11 cellular contexts compared by ENCODE assay signal in the genomic region with DNA sequence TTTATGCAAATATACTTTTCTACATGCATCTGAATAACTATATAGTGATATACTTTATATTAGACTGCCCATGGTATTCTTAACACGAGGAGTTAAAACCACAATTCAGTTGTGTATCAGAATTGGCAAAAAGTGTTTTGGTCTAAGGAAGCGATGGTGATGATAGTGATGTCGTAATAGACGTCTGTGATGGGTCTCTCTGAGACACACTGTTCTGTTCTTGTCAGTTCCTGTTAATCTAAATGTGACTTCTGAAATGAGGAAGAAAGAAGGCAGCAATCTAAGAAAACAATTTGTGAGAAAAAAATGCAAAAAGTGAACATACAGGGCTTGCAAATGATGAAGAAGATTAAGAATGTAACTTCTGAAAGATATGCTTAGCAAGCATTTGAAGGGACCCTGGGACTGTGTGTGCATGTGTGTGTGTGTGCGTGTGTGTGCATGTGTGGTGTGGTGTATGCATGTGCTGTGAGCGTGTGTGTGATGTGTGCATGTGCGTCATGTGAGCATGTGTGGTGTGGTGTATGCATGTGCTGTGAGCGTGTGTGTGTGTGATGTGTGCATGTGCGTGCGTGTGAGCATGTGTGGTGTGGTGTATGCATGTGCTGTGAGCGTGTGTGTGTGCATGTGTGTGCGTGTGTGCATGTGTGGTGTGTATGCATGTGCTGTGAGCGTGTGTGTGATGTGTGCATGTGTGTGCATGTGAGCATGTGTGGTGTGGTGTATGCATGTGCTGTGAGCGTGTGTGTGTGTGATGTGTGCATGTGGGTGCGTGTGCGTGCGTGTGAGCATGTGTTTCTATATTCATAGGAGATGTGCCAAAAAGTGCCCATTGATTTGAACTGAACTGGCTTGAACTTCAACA.
DNase-seq lines count a peak whose midpoint lies in the region; ATAC-seq and TF ChIP-seq lines count a peak whose summit lies in the region.
"Had no signal": no experiment of that assay in that cellular context is flagged by ENCODE, and none has a peak within 500 bp of the region (broad histone marks: within the 10 kb centered on the region; RNA-seq: fewer than 3 reads in every experiment).

No MANE protein-coding gene starts in this region.

- no peaks in the 10 kb centered on the region for H3K9me3 Mint-ChIP-seq in activated CD8-positive, alpha-beta T cell treated with anti-CD3 and anti-CD28 coated beads for 36 hours
- H3K9me3 Mint-ChIP-seq: T-cell had no signal

- POLR2A ChIA-PET in activated CD8-positive, alpha-beta T cell treated with anti-CD3 and anti-CD28 coated beads for 36 hours (lab: Charles Lee): no interaction called here

- no peaks in the 10 kb centered on the region for H3K9me3 ChIP-seq in neural cell (ENCODE audit: low read length)
- H3K9me3 ChIP-seq: tibial artery had no signal

- H3K27ac Mint-ChIP-seq in activated CD8-positive, alpha-beta T cell treated with anti-CD3 and anti-CD28 coated beads for 36 hours: no peak overlapping the region
- H3K27ac Mint-ChIP-seq: T-cell had no signal

- H3K36me3 Mint-ChIP-seq in activated CD8-positive, alpha-beta T cell treated with anti-CD3 and anti-CD28 coated beads for 36 hours (ENCODE audit: low read depth): no peaks in the 10 kb centered on the region
- H3K36me3 Mint-ChIP-seq: T-cell had no signal

- intact Hi-C loops in activated CD8-positive, alpha-beta T cell treated with anti-CD3 and anti-CD28 coated beads for 36 hours (cut with micrococcal nuclease): no loop called here

- H3K9ac ChIP-seq in neural cell (ENCODE audit: low read length): peak overlapping the region; percentile 9

- ATAC-seq in GM18498 (IDR thresholded peaks at IDR 0.05; ENCODE audit: unreplicated experiment): no peak
- no peak for ATAC-seq in activated CD8-positive, alpha-beta T cell treated with anti-CD3 and anti-CD28 coated beads for 36 hours

- DNase-seq in AG10803 (ENCODE audit: low read depth) (peak; percentile 25), OCI-M1 (lab: John Stamatoyannopoulos, UW) (peak; percentile 94), foreskin fibroblast (peak; percentile 54 to 61), NCI-H2107 (lab: John Stamatoyannopoulos, UW) (no peak)
- no peak for DNase-seq in stimulated activated CD4-positive, alpha-beta T cell treated with anti-CD3 and anti-CD28 coated beads, Interleukin-4, amount 100 ng/mL, for 24 hours
- no peak for DNase-seq in activated CD8-positive, alpha-beta T cell treated with anti-CD3 and anti-CD28 coated beads for 36 hours
- DNase-seq: activated CD8-positive, alpha-beta memory T cell treated with anti-CD3 and anti-CD28 coated beads, Interleukin-2, amount 50 U/mL, for 4 hours; tibial artery had no signal

- H3K4me3 Mint-ChIP-seq in activated CD8-positive, alpha-beta T cell treated with anti-CD3 and anti-CD28 coated beads for 36 hours: no peak overlapping the region
- H3K4me3 Mint-ChIP-seq: T-cell had no signal

- no peaks in the 10 kb centered on the region for H3K9me2 ChIP-seq in neural cell (ENCODE audit: insufficient read depth, low read length)

- H3K27me3 Mint-ChIP-seq in activated CD8-positive, alpha-beta T cell treated with anti-CD3 and anti-CD28 coated beads for 36 hours: peaks cover 4% of the 10 kb centered on the region

- H3K36me3 ChIP-seq in neural cell (ENCODE audit: insufficient read depth, low read length): no peaks in the 10 kb centered on the region
- H3K36me3 ChIP-seq: tibial artery had no signal

- H3F3A ChIP-seq in neural cell (ENCODE audit: insufficient read depth, low read length, poor library complexity, severe bottlenecking): no peaks in the 10 kb centered on the region

- H4K20me1 ChIP-seq in neural cell (ENCODE audit: insufficient read depth): no peaks in the 10 kb centered on the region

- peak overlapping the region; percentile 9 for H3K4me2 ChIP-seq in neural cell (ENCODE audit: low read length)

- TF ChIP-seq RAD21 in neural cell (conservative IDR thresholded peaks at IDR 0.05): no peak

- no peaks in the 10 kb centered on the region for H3K27me3 ChIP-seq in neural cell (ENCODE audit: insufficient read depth, low read depth, low read length)
- H3K27me3 ChIP-seq: tibial artery had no signal

- no peak overlapping the region for H3K4me3 ChIP-seq in AG10803 (ENCODE audit: low read length)
- H3K4me3 ChIP-seq in foreskin fibroblast (ENCODE audit: low read depth in 1 of 2, low read length in 2 of 2): no peak overlapping the region
- H3K4me3 ChIP-seq in neural cell (ENCODE audit: low read length): peak overlapping the region; percentile 6
- H3K4me3 ChIP-seq: tibial artery had no signal

- H3K27ac ChIP-seq in neural cell (ENCODE audit: low read length): peak overlapping the region; percentile 16
- H3K27ac ChIP-seq: tibial artery had no signal

- CTCF ChIA-PET in activated CD8-positive, alpha-beta T cell treated with anti-CD3 and anti-CD28 coated beads for 36 hours (lab: Charles Lee): no interaction called here

- no peaks in the 10 kb centered on the region for H3K79me2 ChIP-seq in neural cell (replicated peaks; ENCODE audit: insufficient read depth, low read length)

- TF ChIP-seq CTCF in AG10803 (conservative IDR thresholded peaks at IDR 0.05; ENCODE audit: low read length) (no peak), foreskin fibroblast (IDR thresholded peaks at IDR 0.05; ENCODE audit: low read depth, low read length) (no peak), neural cell (IDR thresholded peaks at IDR 0.05; ENCODE audit: poor library complexity, severe bottlenecking) (no peak)
- TF ChIP-seq CTCF in activated CD8-positive, alpha-beta T cell treated with anti-CD3 and anti-CD28 coated beads for 36 hours (IDR thresholded peaks at IDR 0.05): no peak

- H2AFZ ChIP-seq in neural cell (ENCODE audit: low read depth, low read length): no peak overlapping the region

- H3K4me1 Mint-ChIP-seq in activated CD8-positive, alpha-beta T cell treated with anti-CD3 and anti-CD28 coated beads for 36 hours (ENCODE audit: low read depth): no peaks in the 10 kb centered on the region

- TF ChIP-seq EP300 in neural cell (conservative IDR thresholded peaks at IDR 0.05; ENCODE audit: poor library complexity, severe bottlenecking): peak; percentile 39

TF ChIP-seq in neural cell, 6 proteins besides CTCF, POLR2A, EP300 and RAD21:
- TF ChIP-seq POLR2AphosphoS5 (IDR thresholded peaks at IDR 0.05) (no peak), SMC3 (conservative IDR thresholded peaks at IDR 0.05; ENCODE audit: poor library complexity) (no peak), MXI1 (conservative IDR thresholded peaks at IDR 0.05; ENCODE audit: poor library complexity, severe bottlenecking) (no peak), TAF1 (IDR thresholded peaks at IDR 0.05; ENCODE audit: low read depth) (no peak), EZH2 (IDR thresholded peaks at IDR 0.05; ENCODE audit: borderline replicate concordance, insufficient read depth, low read length, poor library complexity, severe bottlenecking) (no peak)
- TF ChIP-seq, protein P1, sequence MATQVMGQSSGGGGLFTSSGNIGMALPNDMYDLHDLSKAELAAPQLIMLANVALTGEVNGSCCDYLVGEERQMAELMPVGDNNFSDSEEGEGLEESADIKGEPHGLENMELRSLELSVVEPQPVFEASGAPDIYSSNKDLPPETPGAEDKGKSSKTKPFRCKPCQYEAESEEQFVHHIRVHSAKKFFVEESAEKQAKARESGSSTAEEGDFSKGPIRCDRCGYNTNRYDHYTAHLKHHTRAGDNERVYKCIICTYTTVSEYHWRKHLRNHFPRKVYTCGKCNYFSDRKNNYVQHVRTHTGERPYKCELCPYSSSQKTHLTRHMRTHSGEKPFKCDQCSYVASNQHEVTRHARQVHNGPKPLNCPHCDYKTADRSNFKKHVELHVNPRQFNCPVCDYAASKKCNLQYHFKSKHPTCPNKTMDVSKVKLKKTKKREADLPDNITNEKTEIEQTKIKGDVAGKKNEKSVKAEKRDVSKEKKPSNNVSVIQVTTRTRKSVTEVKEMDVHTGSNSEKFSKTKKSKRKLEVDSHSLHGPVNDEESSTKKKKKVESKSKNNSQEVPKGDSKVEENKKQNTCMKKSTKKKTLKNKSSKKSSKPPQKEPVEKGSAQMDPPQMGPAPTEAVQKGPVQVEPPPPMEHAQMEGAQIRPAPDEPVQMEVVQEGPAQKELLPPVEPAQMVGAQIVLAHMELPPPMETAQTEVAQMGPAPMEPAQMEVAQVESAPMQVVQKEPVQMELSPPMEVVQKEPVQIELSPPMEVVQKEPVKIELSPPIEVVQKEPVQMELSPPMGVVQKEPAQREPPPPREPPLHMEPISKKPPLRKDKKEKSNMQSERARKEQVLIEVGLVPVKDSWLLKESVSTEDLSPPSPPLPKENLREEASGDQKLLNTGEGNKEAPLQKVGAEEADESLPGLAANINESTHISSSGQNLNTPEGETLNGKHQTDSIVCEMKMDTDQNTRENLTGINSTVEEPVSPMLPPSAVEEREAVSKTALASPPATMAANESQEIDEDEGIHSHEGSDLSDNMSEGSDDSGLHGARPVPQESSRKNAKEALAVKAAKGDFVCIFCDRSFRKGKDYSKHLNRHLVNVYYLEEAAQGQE (IDR thresholded peaks at IDR 0.05; ENCODE audit: borderline replicate concordance): no peak

Comparison
In these comparisons a context has a peak if more than half of its experiments do, and no peak if none do; other contexts are left out.
1. DNase-seq: peak in AG10803 (single experiment), OCI-M1 (single experiment) and foreskin fibroblast (2 of 2); none in NCI-H2107 (single experiment), stimulated activated CD4-positive, alpha-beta T cell treated with anti-CD3 and anti-CD28 coated beads, Interleukin-4, amount 100 ng/mL, for 24 hours (single experiment) and activated CD8-positive, alpha-beta T cell treated with anti-CD3 and anti-CD28 coated beads for 36 hours (single experiment).